ENCODE assay signal across 8 cellular contexts in genomic region chr10:35563266-35563891, GRCh38. TPM values are rescaled to one million over a fixed set of nuclear protein-coding genes. Genes with fewer than 3 reads are reported as not detected.
A peak's percentile ranks its signal among the peaks of the same experiment; 100 is the strongest.
DNase-seq lines count a peak whose midpoint lies in the region; ATAC-seq and TF ChIP-seq lines count a peak whose summit lies in the region.

No MANE protein-coding gene starts in this region.

- intact Hi-C loops in Calu3 (cut with micrococcal nuclease; ENCODE audit: unreplicated experiment): loop anchor here (1.0 to 5.0 kb wide), 2 partner anchors 226 to 326 kb away; no protein-coding TSS in a partner anchor

- TF ChIP-seq CTCF in Calu3 (IDR thresholded peaks at IDR 0.05; ENCODE audit: unreplicated experiment): peak; percentile 94

- no peak overlapping the region for H3K4me3 Mint-ChIP-seq in Calu3 (ENCODE audit: low read depth, unreplicated experiment)
- no peak overlapping the region for H3K4me3 Mint-ChIP-seq in central memory CD8-positive, alpha-beta T cell

- H3K9me3 Mint-ChIP-seq in Calu3 (ENCODE audit: low read depth, unreplicated experiment): no peaks in the 10 kb centered on the region
- no peaks in the 10 kb centered on the region for H3K9me3 Mint-ChIP-seq in central memory CD8-positive, alpha-beta T cell

- DNase-seq in Calu3: peak; percentile 69
- peak; percentile 53 for DNase-seq in NCI-H1436 (lab: John Stamatoyannopoulos, UW)
- peak; percentile 26 for DNase-seq in T-helper 9 cell
- DNase-seq in central memory CD8-positive, alpha-beta T cell (ENCODE audit: low spot score in 2 of 2): peak in 1 of 2 donors; percentile 23
- DNase-seq in kidney tubule cell (ENCODE audit: low spot score): peak; percentile 77
- DNase-seq in stimulated activated CD4-positive, alpha-beta T cell treated with anti-CD3 and anti-CD28 coated beads, TNF-alpha, amount 100 ng/mL, for 48 hours (ENCODE audit: low read depth in 3 of 3): peak; percentile 5 to 41 (median 11)

- no peaks in the 10 kb centered on the region for H3K4me1 Mint-ChIP-seq in Calu3 (ENCODE audit: low read depth, unreplicated experiment)
- peaks cover 6% of the 10 kb centered on the region for H3K4me1 Mint-ChIP-seq in central memory CD8-positive, alpha-beta T cell

- CTCF ChIA-PET in Calu3 (lab: Charles Lee): interaction anchor here (0.7 to 1.4 kb wide), 3 partner anchors 17 to 25 kb away, joined by 3 to 8 read pairs (median 4); no protein-coding TSS in a partner anchor

- ATAC-seq in GM21529 (IDR thresholded peaks at IDR 0.05; ENCODE audit: unreplicated experiment): peak; percentile 70
- peak; percentile 43 for ATAC-seq in central memory CD8-positive, alpha-beta T cell (replicated peaks; ENCODE audit: extremely low read depth, poor library complexity, severe bottlenecking)
- ATAC-seq in GM18519 (IDR thresholded peaks at IDR 0.05; ENCODE audit: low FRiP score, unreplicated experiment): no peak

- H3K27ac Mint-ChIP-seq in Calu3 (ENCODE audit: unreplicated experiment): no peak overlapping the region
- no peak overlapping the region for H3K27ac Mint-ChIP-seq in central memory CD8-positive, alpha-beta T cell (ENCODE audit: low read depth)

- BruUV-seq in Calu3 (replicated peaks; lab: Mats Ljungman, UMichigan): no TSS peak

- no peaks in the 10 kb centered on the region for H3K27me3 Mint-ChIP-seq in Calu3 (ENCODE audit: unreplicated experiment)
- H3K27me3 Mint-ChIP-seq in central memory CD8-positive, alpha-beta T cell: no peaks in the 10 kb centered on the region

- H3K36me3 Mint-ChIP-seq in Calu3 (ENCODE audit: insufficient read depth, unreplicated experiment): no peaks in the 10 kb centered on the region
- peaks cover 23% of the 10 kb centered on the region for H3K36me3 Mint-ChIP-seq in central memory CD8-positive, alpha-beta T cell (ENCODE audit: insufficient read depth)

RNA-seq across cellular contexts. Expression of gene GJD4, which starts 41.8 kb away (rescaled TPM):
- total RNA-seq in Calu3 (2022): not detected in 2 replicates
